In genomic region chr16:87845807-87846619, GRCh38 we compare ENCODE assay signal across 1 cellular context.
TF ChIP-seq lines count a peak whose summit lies in the region.

No MANE protein-coding gene starts in this region.

TF ChIP-seq in K562, 482 proteins besides CTCF, POLR2A, EP300 and RAD21:
- TF ChIP-seq ZFP91 (CRISPR knock-in tag; IDR thresholded peaks at IDR 0.05): no peak
- TF ChIP-seq RBFOX2 (IDR thresholded peaks at IDR 0.05; ENCODE audit: low read depth, low read length): peak; percentile 37
- TF ChIP-seq ADNP (tag; IDR thresholded peaks at IDR 0.05): no peak
- TF ChIP-seq ZNF830 (CRISPR knock-in tag; IDR thresholded peaks at IDR 0.05): no peak
- TF ChIP-seq POLR2G (IDR thresholded peaks at IDR 0.05; ENCODE audit: low read depth, low read length): peak; percentile 66
- TF ChIP-seq ZFX (CRISPR knock-in tag; IDR thresholded peaks at IDR 0.05): no peak
